ENCODE assay signal across 1 cellular context in the genomic region with DNA sequence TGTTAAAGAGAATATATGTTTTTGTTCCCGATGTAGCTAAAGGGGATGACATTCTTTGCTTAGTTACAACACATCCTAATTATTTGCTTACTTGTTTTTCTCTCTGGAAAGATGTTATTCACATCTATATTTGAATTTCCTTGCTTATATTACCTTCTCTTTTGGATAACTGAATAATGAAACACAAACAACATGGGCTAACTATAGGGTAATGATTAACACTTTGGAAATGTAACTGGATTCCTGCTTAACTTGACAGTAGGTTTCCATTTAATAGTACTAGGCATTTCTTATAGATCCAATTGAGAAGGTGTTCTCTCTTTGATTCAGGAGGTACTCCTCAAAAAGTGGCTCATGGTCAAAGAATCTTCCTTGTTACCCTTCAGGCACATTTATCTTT.
TF ChIP-seq lines count a peak whose summit lies in the region.

No MANE protein-coding gene starts in this region.

TF ChIP-seq in HCT116, 20 proteins besides CTCF, POLR2A, EP300 and RAD21 (continued from another document):
- TF ChIP-seq REST (IDR thresholded peaks at IDR 0.05; ENCODE audit: low read depth) (no peak), ZFX (IDR thresholded peaks at IDR 0.05) (no peak), TCF7L2 (IDR thresholded peaks at IDR 0.05; ENCODE audit: borderline replicate concordance, extremely low read depth, insufficient read depth, insufficient read length) (no peak), YY1 (IDR thresholded peaks at IDR 0.05; ENCODE audit: extremely low read depth, insufficient replicate concordance, low read depth, low read length) (no peak), ELF1 (IDR thresholded peaks at IDR 0.05; ENCODE audit: borderline replicate concordance, low read depth) (no peak), SP1 (IDR thresholded peaks at IDR 0.05; ENCODE audit: low read depth) (no peak), EZH2 (IDR thresholded peaks at IDR 0.05) (no peak), SIN3A (IDR thresholded peaks at IDR 0.05; ENCODE audit: low read depth) (no peak), MAX (IDR thresholded peaks at IDR 0.05) (no peak), ZNF274 (IDR thresholded peaks at IDR 0.05; ENCODE audit: low read depth, low read length) (no peak)
